In genomic region chr4:180757927-180758326, GRCh38 we compare ENCODE assay signal across 21 cellular contexts.
DNase-seq lines count a peak whose midpoint lies in the region; ATAC-seq and TF ChIP-seq lines count a peak whose summit lies in the region.
"Had no signal": no experiment of that assay in that cellular context is flagged by ENCODE, and none has a peak within 500 bp of the region (broad histone marks: within the 10 kb centered on the region; RNA-seq: fewer than 3 reads in every experiment).

No MANE protein-coding gene starts in this region.

- intact Hi-C loops in OCI-LY7 (cut with micrococcal nuclease; ENCODE audit: unreplicated experiment): no loop called here

- no peak overlapping the region for H4K5ac ChIP-seq in mesendoderm (ENCODE audit: low read length)

- H3K23ac ChIP-seq in mesendoderm (ENCODE audit: low read length): no peak overlapping the region

- H2AK5ac ChIP-seq in mesendoderm (ENCODE audit: low read length): no peak overlapping the region

- H2BK15ac ChIP-seq in mesendoderm (replicated peaks; ENCODE audit: low read depth): no peak overlapping the region

- no peaks in the 10 kb centered on the region for H3K27me3 ChIP-seq in mesendoderm (ENCODE audit: insufficient read depth, low read length, poor library complexity)
- H3K27me3 ChIP-seq: SJCRH30 had no signal

- no peak overlapping the region for H3K9ac ChIP-seq in mesendoderm (ENCODE audit: low read length)

- no peaks in the 10 kb centered on the region for H3K36me3 ChIP-seq in OCI-LY7 (ENCODE audit: insufficient read depth, low read length)
- no peaks in the 10 kb centered on the region for H3K36me3 ChIP-seq in mesendoderm (ENCODE audit: control insufficient read depth, insufficient read depth, low read length)
- H3K36me3 ChIP-seq: SJCRH30 had no signal

- POLR2A ChIA-PET in OCI-LY7 (lab: Charles Lee): interaction anchor here (1.2 kb wide), 1 partner anchor 23 kb away, joined by 4 read pairs; no protein-coding TSS in a partner anchor

- TF ChIP-seq CTCF in GM12873 (IDR thresholded peaks at IDR 0.05; ENCODE audit: insufficient read depth, low read depth, low read length, missing control alignments) (peak; percentile 40), OCI-LY7 (conservative IDR thresholded peaks at IDR 0.05; ENCODE audit: low read length) (no peak)

- no peak overlapping the region for H3K18ac ChIP-seq in mesendoderm (ENCODE audit: low read length)

- peak overlapping the region; percentile 15; the same call in 1 of the 2 replicates for H2AFZ ChIP-seq in OCI-LY7 (ENCODE audit: low read length)

- H3K9me2 ChIP-seq in OCI-LY7 (ENCODE audit: insufficient read depth, low read length): no peaks in the 10 kb centered on the region

- H3K27ac ChIP-seq in OCI-LY7 (ENCODE audit: low read depth, low read length, poor library complexity, severe bottlenecking) (no peak overlapping the region), mesendoderm (ENCODE audit: low read depth, low read length) (no peak overlapping the region)
- H3K27ac ChIP-seq: RWPE1, SJCRH30 had no signal

- no peak overlapping the region for H3K56ac ChIP-seq in mesendoderm (ENCODE audit: low read length)

- peak; percentile 46 for ATAC-seq in HG02642 (IDR thresholded peaks at IDR 0.05; ENCODE audit: poor library complexity, unreplicated experiment)
- no peak for ATAC-seq in GM18517 (IDR thresholded peaks at IDR 0.05; ENCODE audit: unreplicated experiment)
- ATAC-seq: HCT116, HepG2, PC-3 had no signal

- no peak overlapping the region for H2BK120ac ChIP-seq in mesendoderm (ENCODE audit: low read depth, low read length)

- no peaks in the 10 kb centered on the region for H3K79me1 ChIP-seq in mesendoderm (ENCODE audit: low read length)

- no peaks in the 10 kb centered on the region for H3K4me1 ChIP-seq in OCI-LY7 (ENCODE audit: insufficient read depth, low read length, poor library complexity, severe bottlenecking)
- H3K4me1 ChIP-seq in mesendoderm (ENCODE audit: control insufficient read depth, low read depth, low read length): no peaks in the 10 kb centered on the region
- H3K4me1 ChIP-seq: SJCRH30 had no signal

- no peak overlapping the region for H2BK5ac ChIP-seq in mesendoderm (ENCODE audit: low read length)

- no TSS peak for BruUV-seq in OCI-LY7 (replicated peaks; lab: Mats Ljungman, UMichigan)

- no peak overlapping the region for H3K4ac ChIP-seq in mesendoderm (ENCODE audit: low read depth, low read length)

- peaks cover 7% of the 10 kb centered on the region for H3K9me3 ChIP-seq in OCI-LY7 (ENCODE audit: low read length)
- H3K9me3 ChIP-seq: SJCRH30 had no signal

- H3K4me3 ChIP-seq in OCI-LY7 (ENCODE audit: low read depth, low read length, poor library complexity, severe bottlenecking) (no peak overlapping the region), mesendoderm (ENCODE audit: low read length) (no peak overlapping the region)
- H3K4me3 ChIP-seq: SJCRH30 had no signal

- CTCF ChIA-PET in OCI-LY7 (lab: Charles Lee; ENCODE audit: unreplicated experiment): no interaction called here

- DNase-seq in OCI-LY7 (ENCODE audit: low spot score) (no peak), mesendoderm (peak; percentile 23), T1000 (lab: John Stamatoyannopoulos, UW) (no peak)
- DNase-seq in stimulated activated CD4-positive, alpha-beta T cell treated with anti-CD3 and anti-CD28 coated beads, Interleukin-12 subunit alpha, Interleukin-12 subunit beta, amount 100 ng/mL, for 4 hours: no peak
- DNase-seq: C1 segment of cervical spinal cord; DMS79 treated with DMSO at 0.1 percent for 48 hours; GDM1; KG1; NCI-H1105; NCI-H1694; NCI-H345; NCI-H526 treated with DMSO at 0.1 percent for 48 hours; NK-92 treated with Interleukin-12 subunit alpha and Interleukin-12 subunit beta, amount 100 ng/mL, for 24 hours; PC-3; SJCRH30 had no signal

- no peaks in the 10 kb centered on the region for H4K20me1 ChIP-seq in OCI-LY7 (ENCODE audit: insufficient read depth, low read length)

- no peak overlapping the region for H3K4me2 ChIP-seq in OCI-LY7 (ENCODE audit: low read length)
- H3K4me2 ChIP-seq in mesendoderm (ENCODE audit: low read length): no peak overlapping the region

- H3K79me2 ChIP-seq in OCI-LY7 (ENCODE audit: insufficient read depth, low read depth, low read length): no peaks in the 10 kb centered on the region
- H3K79me2 ChIP-seq in mesendoderm (ENCODE audit: control insufficient read depth, insufficient read depth, low read length): no peaks in the 10 kb centered on the region

- no peak overlapping the region for H4K8ac ChIP-seq in mesendoderm (ENCODE audit: low read depth, low read length)

- no CpG with 5 or more reads among the region's 2 CpGs for WGBS in mesendoderm (ENCODE audit: extremely low coverage, insufficient coverage, low lambda C conversion rate)
